29 cellular contexts compared by ENCODE assay signal in the genomic region with DNA sequence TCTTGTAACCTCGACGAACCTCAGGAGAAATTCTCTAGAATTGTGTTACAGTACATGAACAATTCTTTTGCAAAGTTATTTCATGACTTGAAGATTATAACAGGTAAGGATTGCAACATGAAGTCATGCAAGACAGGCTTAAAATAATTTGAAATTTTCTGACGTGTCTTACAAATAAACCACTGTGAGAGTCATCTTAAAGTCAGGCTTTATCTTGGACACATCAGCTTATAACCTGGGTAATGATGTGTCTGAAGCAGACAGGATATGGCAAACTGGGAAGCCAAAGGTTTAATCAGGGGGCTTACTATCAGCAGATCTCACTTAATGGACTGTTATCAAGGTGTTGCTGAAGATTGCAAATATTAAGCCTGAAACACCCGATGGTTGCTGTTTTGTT.
DNase-seq lines count a peak whose midpoint lies in the region; ATAC-seq and TF ChIP-seq lines count a peak whose summit lies in the region.
"Had no signal": no experiment of that assay in that cellular context is flagged by ENCODE, and none has a peak within 500 bp of the region (broad histone marks: within the 10 kb centered on the region; RNA-seq: fewer than 3 reads in every experiment).

No MANE protein-coding gene starts in this region.

- DNase-seq in PC-9 (no peak), epithelial cell of esophagus (ENCODE audit: low read depth) (peak; percentile 61), GM10248 (ENCODE audit: extremely low spot score) (no peak), COLO668 (lab: John Stamatoyannopoulos, UW; ENCODE audit: unreplicated experiment) (no peak)
- DNase-seq: activated CD4-positive, alpha-beta T cell treated with anti-CD3 and anti-CD28 coated beads for 4 hours; activated CD8-positive, alpha-beta T cell treated with anti-CD3 and anti-CD28 coated beads, Interleukin-2, amount 10 ng/mL, durations not matched to agents 7 days and 5 days; activated naive CD4-positive, alpha-beta T cell treated with anti-CD3 and anti-CD28 coated beads, Interleukin-2, amount 50 U/mL, for 16 hours; C1 segment of cervical spinal cord; DND-41; glutamatergic neuron; H7; Karpas-422; left lung; mesenchymal stem cell; MV-4-11; NCI-H1436 treated with DMSO at 0.1 percent for 48 hours; NCI-H2081 treated with DMSO at 0.1 percent for 48 hours; NCI-H748 treated with DMSO at 0.1 percent for 48 hours; spleen; stimulated activated CD8-positive, alpha-beta memory T cell treated with anti-CD3 and anti-CD28 coated beads, Interleukin-4, amount 100 ng/mL, for 48 hours; stimulated activated naive CD8-positive, alpha-beta T cell treated with anti-CD3 and anti-CD28 coated beads, Interleukin-15, amount 100 ng/mL, for 72 hours; SW 1271; T-helper 9 cell; WERI-Rb-1 had no signal

- no peaks in the 10 kb centered on the region for H3K36me3 ChIP-seq in PC-9 (ENCODE audit: low read depth)
- H3K36me3 ChIP-seq in muscle layer of duodenum (ENCODE audit: control insufficient read depth in 1 of 2, insufficient read depth in 2 of 2, low read length in 2 of 2) = no peaks in the 10 kb centered on the region
- H3K36me3 ChIP-seq: left lung, right atrium auricular region, spleen, WERI-Rb-1 had no signal

- ATAC-seq in HG03095 (IDR thresholded peaks at IDR 0.05; ENCODE audit: unreplicated experiment) (no peak), GM21528 (IDR thresholded peaks at IDR 0.05; ENCODE audit: low FRiP score, unreplicated experiment) (no peak)
- ATAC-seq: activated CD8-positive, alpha-beta T cell treated with anti-CD3 and anti-CD28 coated beads, Interleukin-2, amount 10 ng/mL, durations not matched to agents 7 days and 5 days; left lung; stimulated activated naive CD8-positive, alpha-beta T cell treated with anti-CD3 and anti-CD28 coated beads, Interleukin-15, amount 100 ng/mL, for 72 hours had no signal

- H3K9me2 ChIP-seq in PC-9 (ENCODE audit: insufficient read depth) = no peaks in the 10 kb centered on the region

- H2AFZ ChIP-seq in PC-9 = no peak overlapping the region
- H2AFZ ChIP-seq: parathyroid adenoma had no signal

- TF ChIP-seq CTCF in PC-9 (conservative IDR thresholded peaks at IDR 0.05) (no peak), epithelial cell of esophagus (IDR thresholded peaks at IDR 0.05; ENCODE audit: insufficient read depth, low read depth, low read length, missing control alignments) (no peak), GM10248 (IDR thresholded peaks at IDR 0.05; ENCODE audit: control extremely low read depth, extremely low read depth, low read depth, missing control alignments) (no peak)

- H3K4me2 ChIP-seq in PC-9 = no peak overlapping the region

- H3K4me3 ChIP-seq in PC-9 = no peak overlapping the region
- H3K4me3 ChIP-seq in epithelial cell of esophagus (ENCODE audit: low read length) = no peak overlapping the region
- H3K4me3 ChIP-seq in muscle layer of duodenum (ENCODE audit: low read depth in 1 of 2, low read length in 2 of 2) = no peak overlapping the region
- H3K4me3 ChIP-seq: left lung, right atrium auricular region, spleen had no signal

- POLR2A ChIA-PET in PC-9 (lab: Charles Lee; ENCODE audit: unreplicated experiment) (no interaction called here), GM10248 (lab: Yijun Ruan, JAX) (no interaction called here)

- intact Hi-C loops in PC-9 (cut with micrococcal nuclease; ENCODE audit: unreplicated experiment) = no loop called here

- peaks cover 6% of the 10 kb centered on the region; the same call in 1 of the 2 replicates for H3F3A ChIP-seq in PC-9 (ENCODE audit: insufficient read depth, low read depth)

- H3K9me3 ChIP-seq in PC-9 (ENCODE audit: insufficient read depth, low read depth) (no peaks in the 10 kb centered on the region; the same call in 1 of the 2 replicates), muscle layer of duodenum (ENCODE audit: control insufficient read depth in 1 of 2, low read length in 2 of 2) (no peaks in the 10 kb centered on the region)
- H3K9me3 ChIP-seq: left lung, right atrium auricular region, spleen had no signal

- no peaks in the 10 kb centered on the region for H3K27me3 ChIP-seq in PC-9 (ENCODE audit: insufficient read depth, low read depth)
- H3K27me3 ChIP-seq in muscle layer of duodenum (ENCODE audit: low read depth, low read length) = no peaks in the 10 kb centered on the region
- H3K27me3 ChIP-seq: left lung, right atrium auricular region, spleen had no signal

- H4K20me1 ChIP-seq in PC-9 (ENCODE audit: insufficient read depth) = no peaks in the 10 kb centered on the region

- no TSS peak for BruUV-seq in PC-9 (replicated peaks; lab: Mats Ljungman, UMichigan)

- CTCF ChIA-PET in PC-9 (lab: Charles Lee) (no interaction called here), GM10248 (lab: Yijun Ruan, JAX) (no interaction called here)

- H3K79me2 ChIP-seq in PC-9 (ENCODE audit: low read depth) = no peaks in the 10 kb centered on the region
- H3K79me2 ChIP-seq: parathyroid adenoma had no signal

- H3K27ac ChIP-seq in PC-9 (peak overlapping the region; percentile 86), muscle layer of duodenum (ENCODE audit: low read length) (peak overlapping the region; percentile 48)
- H3K27ac ChIP-seq: left lung, parathyroid adenoma, right atrium auricular region, spleen, WERI-Rb-1 had no signal

- peaks cover 19% of the 10 kb centered on the region for H3K4me1 ChIP-seq in PC-9 (replicated peaks; ENCODE audit: insufficient read depth)
- no peaks in the 10 kb centered on the region for H3K4me1 ChIP-seq in muscle layer of duodenum (ENCODE audit: control insufficient read depth in 1 of 2, insufficient read depth in 2 of 2, low read length in 2 of 2)
- H3K4me1 ChIP-seq: left lung, parathyroid adenoma, right atrium auricular region, spleen had no signal
